Comparison of ENCODE assay signal across 11 cellular contexts in the genomic region with DNA sequence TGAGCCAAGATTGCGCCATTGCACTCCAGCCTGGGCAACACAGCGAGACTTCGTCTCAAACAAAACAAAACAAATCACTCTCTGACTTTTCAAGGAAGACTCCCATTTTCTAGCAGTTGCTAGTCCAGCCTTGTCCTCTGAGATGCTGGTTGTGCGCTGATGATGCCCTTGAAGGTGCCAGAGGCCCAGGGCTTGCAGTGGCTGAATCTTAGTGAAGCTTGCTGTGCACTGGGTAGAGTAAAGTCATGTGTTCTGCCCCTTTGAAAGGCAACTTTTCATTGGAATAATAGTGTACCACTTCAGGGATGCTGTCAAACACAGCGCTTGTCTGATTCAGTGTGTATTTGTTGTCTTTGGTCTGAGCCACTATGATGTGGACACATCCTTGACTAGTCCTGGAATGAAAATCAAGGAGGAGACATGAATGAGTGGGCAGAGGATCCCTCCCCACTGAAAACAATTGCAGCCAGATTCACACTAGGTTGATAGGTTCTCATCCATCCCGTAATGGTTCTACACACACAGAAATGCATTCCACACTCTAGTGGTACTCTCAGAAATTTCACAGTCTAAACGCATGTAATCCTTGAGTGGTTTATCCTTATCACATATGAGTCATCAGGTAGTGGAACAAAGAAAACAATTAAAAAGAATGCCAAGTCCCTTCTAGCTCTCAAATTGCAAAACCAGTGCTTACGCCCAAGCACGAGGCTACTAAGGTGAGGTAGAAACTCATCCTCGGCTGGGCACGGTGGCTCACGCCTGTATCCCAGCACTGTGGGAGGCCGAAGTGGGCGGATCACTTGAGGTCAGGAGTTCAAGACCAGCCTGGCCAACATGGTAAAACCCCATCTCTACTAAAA. TPM values are rescaled to one million over a fixed set of nuclear protein-coding genes. Genes with fewer than 3 reads are reported as not detected.
DNase-seq lines count a peak whose midpoint lies in the region; ATAC-seq and TF ChIP-seq lines count a peak whose summit lies in the region.
"Had no signal": no experiment of that assay in that cellular context is flagged by ENCODE, and none has a peak within 500 bp of the region (broad histone marks: within the 10 kb centered on the region; RNA-seq: fewer than 3 reads in every experiment).

No MANE protein-coding gene starts in this region.

- H3K36me3 ChIP-seq in upper lobe of right lung, result peaks cover 36% of the 10 kb centered on the region

- ATAC-seq in upper lobe of right lung, result peak; percentile 81
- ATAC-seq: activated CD8-positive, alpha-beta T cell treated with anti-CD3 and anti-CD28 coated beads for 36 hours had no signal

- peaks cover 54% of the 10 kb centered on the region for H3K4me1 ChIP-seq in upper lobe of right lung

- peak overlapping the region; percentile 74 for H3K27ac ChIP-seq in upper lobe of right lung
- H3K27ac ChIP-seq: 22Rv1 had no signal

- DNase-seq in DMS153 (lab: John Stamatoyannopoulos, UW) (peak; percentile 19), DMS153 treated with DMSO at 0.1 percent for 48 hours (lab: John Stamatoyannopoulos, UW; ENCODE audit: unreplicated experiment) (no peak), astrocyte of the hippocampus (ENCODE audit: low read depth, low spot score) (peak; percentile 83), hepatic stellate cell (ENCODE audit: low spot score) (peak; percentile 18), upper lobe of right lung (peak; percentile 81), NCI-H187 treated with DMSO at 0.1 percent for 48 hours (lab: John Stamatoyannopoulos, UW) (no peak), AG20443 (ENCODE audit: low spot score) (no peak), NCI-H446 treated with DMSO at 0.1 percent for 48 hours (lab: John Stamatoyannopoulos, UW) (no peak)
- DNase-seq: activated CD8-positive, alpha-beta T cell treated with anti-CD3 and anti-CD28 coated beads for 36 hours; posterior cingulate gyrus had no signal

- no peak for TF ChIP-seq CTCF in upper lobe of right lung (IDR thresholded peaks at IDR 0.05)

- no peaks in the 10 kb centered on the region for H3K9me3 ChIP-seq in upper lobe of right lung

- intact Hi-C loops in upper lobe of right lung (cut with DNase I), result no loop called here

- no peaks in the 10 kb centered on the region for H3K27me3 ChIP-seq in upper lobe of right lung

- no peak overlapping the region for H3K4me3 ChIP-seq in upper lobe of right lung

RNA-seq across cellular contexts. Expression of a gene that starts 17.8 kb away (rescaled TPM):
- 21.7 TPM for total RNA-seq in upper lobe of right lung
- total RNA-seq: activated CD8-positive, alpha-beta T cell treated with anti-CD3 and anti-CD28 coated beads for 36 hours had no signal

RNA-seq across cellular contexts. Expression of a gene that starts 18.0 kb away (rescaled TPM):
- 48.3 TPM for total RNA-seq in upper lobe of right lung
- total RNA-seq: activated CD8-positive, alpha-beta T cell treated with anti-CD3 and anti-CD28 coated beads for 36 hours had no signal

Comparison
In these comparisons a context has a peak if more than half of its experiments do, and no peak if none do; other contexts are left out.
1. DNase-seq: peak in DMS153 (single experiment), astrocyte of the hippocampus (single experiment), hepatic stellate cell (single experiment) and upper lobe of right lung (single experiment); none in DMS153 treated with DMSO at 0.1 percent for 48 hours (single experiment), NCI-H187 treated with DMSO at 0.1 percent for 48 hours (single experiment), AG20443 (single experiment) and NCI-H446 treated with DMSO at 0.1 percent for 48 hours (single experiment).